ENCODE assay signal across 15 cellular contexts in genomic region chr3:13217736-13218540, GRCh38.
DNase-seq lines count a peak whose midpoint lies in the region; ATAC-seq, FAIRE-seq and TF ChIP-seq lines count a peak whose summit lies in the region.
"Had no signal": no experiment of that assay in that cellular context is flagged by ENCODE, and none has a peak within 500 bp of the region (broad histone marks: within the 10 kb centered on the region; RNA-seq: fewer than 3 reads in every experiment).

No MANE protein-coding gene starts in this region.

- TF ChIP-seq CTCF in A549 (IDR thresholded peaks at IDR 0.05), result no peak
- no peak for TF ChIP-seq CTCF in GM20000 (IDR thresholded peaks at IDR 0.05; ENCODE audit: extremely low read depth, missing control alignments)

- DNase-seq in A549 (ENCODE audit: low read depth in 1 of 2, low spot score in 1 of 2) (peak; percentile 66 to 85), RPMI7951 (ENCODE audit: low read depth) (peak; percentile 43), glomerular visceral epithelial cell (ENCODE audit: extremely low spot score) (peak; percentile 84), GM20000 (ENCODE audit: low spot score) (no peak), hepatic stellate cell (ENCODE audit: low spot score) (no peak), putamen (ENCODE audit: low spot score) (no peak), retina (no peak)
- DNase-seq: activated CD4-positive, alpha-beta T cell treated with anti-CD3 and anti-CD28 coated beads, Interleukin-2, amount 10 ng/mL, durations not matched to agents 24 days and 14 days; activated naive CD4-positive, alpha-beta T cell treated with Interleukin-2 at 50 U/mL for 16 hours; left cardiac atrium; MM.1S; NCI-H510A; stimulated activated CD8-positive, alpha-beta memory T cell treated with anti-CD3 and anti-CD28 coated beads, Interleukin-4, amount 100 ng/mL, for 48 hours had no signal

- peak in 1 of 2 experiments; percentile 33; a peak in 1 of 5 replicates for TF ChIP-seq EP300 in A549 (IDR thresholded peaks at IDR 0.05)

- H3K27ac ChIP-seq in A549, result peak overlapping the region; percentile 67 to 76
- H3K27ac ChIP-seq: coronary artery had no signal

- no peaks in the 10 kb centered on the region for H3K9me3 ChIP-seq in A549

- FAIRE-seq in A549 (lab: Jason Lieb, UNC), result peak; percentile 63
- peak; percentile 98 for FAIRE-seq in G401.6 (lab: Jason Lieb, UNC)

- 16% methylated on average over 9 of the region's 9 CpGs for WGBS in A549 (ENCODE audit: missing lambda C conversion rate)

- no peak for TF ChIP-seq RAD21 in A549 (conservative IDR thresholded peaks at IDR 0.05 in 1 of 2, IDR thresholded peaks at IDR 0.05 in 1 of 2)

- POLR2A ChIA-PET in A549 (lab: Yijun Ruan, JAX), result interaction anchor here (0.5 to 0.6 kb wide), 2 partner anchors 58 to 234 kb away, joined by 3 to 6 read pairs; no protein-coding TSS in a partner anchor

- no peak for TF ChIP-seq POLR2A in A549 (IDR thresholded peaks at IDR 0.05; ENCODE audit: low read length)

- peak; percentile 81 to 86 for ATAC-seq in A549
- ATAC-seq: left cardiac atrium had no signal

- H3K4me1 ChIP-seq in A549, result peaks cover 41% of the 10 kb centered on the region

- H3K4me2 ChIP-seq in A549, result peak overlapping the region; percentile 59

- CTCF ChIA-PET in A549 (lab: Yijun Ruan, JAX), result interaction anchor here (0.9 to 1.4 kb wide), 3 partner anchors 125 to 430 kb away, joined by 3 to 5 read pairs (median 4); no protein-coding TSS in a partner anchor

- H3K4me3 ChIP-seq in A549, result no peak overlapping the region
- H3K4me3 ChIP-seq: coronary artery had no signal

TF ChIP-seq in A549, 52 proteins besides CTCF, POLR2A, EP300 and RAD21:
- TF ChIP-seq REST (IDR thresholded peaks at IDR 0.05) (no peak), JUN (IDR thresholded peaks at IDR 0.05) (no peak), ZSCAN20 (CRISPR knock-in tag; IDR thresholded peaks at IDR 0.05) (no peak), RNF2 (IDR thresholded peaks at IDR 0.05; ENCODE audit: borderline replicate concordance, low read depth) (no peak), GATA3 (IDR thresholded peaks at IDR 0.05; ENCODE audit: borderline replicate concordance) (no peak), ZFP36 (IDR thresholded peaks at IDR 0.05; ENCODE audit: borderline replicate concordance, partially characterized antibody) (no peak), NPAS2 (CRISPR knock-in tag; IDR thresholded peaks at IDR 0.05; ENCODE audit: borderline replicate concordance) (no peak), PHF8 (IDR thresholded peaks at IDR 0.05; ENCODE audit: borderline replicate concordance, low read depth) (no peak), CBX8 (IDR thresholded peaks at IDR 0.05) (no peak), HES2 (IDR thresholded peaks at IDR 0.05) (no peak), FOSB (CRISPR knock-in tag; IDR thresholded peaks at IDR 0.05) (no peak), SREBF2 (IDR thresholded peaks at IDR 0.05) (no peak), BHLHE40 (IDR thresholded peaks at IDR 0.05; ENCODE audit: low read depth, low read length) (no peak), MAX (IDR thresholded peaks at IDR 0.05) (peak; percentile 42; the same call in 1 of the 2 replicates), NR3C1 (IDR thresholded peaks at IDR 0.05) (no peak), NFE2L2 (conservative IDR thresholded peaks at IDR 0.05; ENCODE audit: low read length) (no peak), RFX5 (IDR thresholded peaks at IDR 0.05) (no peak), HEYL (CRISPR knock-in tag; IDR thresholded peaks at IDR 0.05) (no peak), FOSL2 (IDR thresholded peaks at IDR 0.05) (peak; percentile 80), FOSL2 (CRISPR knock-in tag; IDR thresholded peaks at IDR 0.05) (peak; percentile 86), ELK1 (IDR thresholded peaks at IDR 0.05; ENCODE audit: low read depth, low read length) (no peak), FOXS1 (CRISPR knock-in tag; IDR thresholded peaks at IDR 0.05) (no peak), JUNB (IDR thresholded peaks at IDR 0.05) (peak; percentile 59), E2F6 (IDR thresholded peaks at IDR 0.05; ENCODE audit: borderline replicate concordance, low read depth) (no peak), RCOR1 (IDR thresholded peaks at IDR 0.05; ENCODE audit: low read depth, low read length) (no peak), HOXB5 (CRISPR knock-in tag; IDR thresholded peaks at IDR 0.05) (no peak)

Comparison
In these comparisons a context has a peak if more than half of its experiments do, and no peak if none do; other contexts are left out.
1. DNase-seq: peak in A549 (2 of 2), RPMI7951 (single experiment) and glomerular visceral epithelial cell (single experiment); none in GM20000 (single experiment), hepatic stellate cell (single experiment), putamen (single experiment) and retina (single experiment).